In the genomic region with DNA sequence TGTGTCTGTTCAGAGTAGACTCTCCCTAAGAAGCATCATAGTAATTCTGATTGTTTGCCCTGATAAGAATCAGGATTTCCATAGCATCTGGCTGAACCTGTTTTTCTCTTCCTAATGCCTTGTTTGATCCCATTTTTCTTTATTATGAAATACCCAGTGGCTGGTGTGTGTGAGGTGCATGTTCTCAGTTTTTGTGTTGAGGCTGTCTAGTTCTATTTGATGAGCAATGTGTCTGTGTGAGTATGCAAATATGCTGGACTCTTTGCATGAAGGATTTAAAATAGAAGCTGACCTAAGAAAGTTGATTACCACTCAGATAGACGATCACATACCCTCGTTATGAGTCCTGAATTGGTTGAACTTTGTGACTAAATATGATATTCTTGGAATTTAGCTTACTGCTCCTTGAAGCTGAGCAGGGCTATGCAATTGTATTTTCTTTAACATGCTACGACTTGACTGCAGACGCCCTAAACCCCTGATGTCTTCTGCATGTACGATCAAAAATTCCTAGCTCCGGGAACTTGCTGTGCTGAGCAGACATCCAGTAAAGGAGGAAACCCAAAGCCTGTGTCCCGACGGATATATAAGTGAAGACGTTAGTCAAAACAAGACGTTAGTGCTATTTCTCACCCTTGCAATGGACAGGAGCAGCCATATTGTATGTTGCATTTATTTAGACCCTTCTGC, we compare ENCODE assay signal across 1 cellular context.
TF ChIP-seq lines count a peak whose summit lies in the region.

No MANE protein-coding gene starts in this region.

TF ChIP-seq in HepG2, 621 proteins besides CTCF, POLR2A, EP300 and RAD21 (continued from another document):
- TF ChIP-seq, protein P1, sequence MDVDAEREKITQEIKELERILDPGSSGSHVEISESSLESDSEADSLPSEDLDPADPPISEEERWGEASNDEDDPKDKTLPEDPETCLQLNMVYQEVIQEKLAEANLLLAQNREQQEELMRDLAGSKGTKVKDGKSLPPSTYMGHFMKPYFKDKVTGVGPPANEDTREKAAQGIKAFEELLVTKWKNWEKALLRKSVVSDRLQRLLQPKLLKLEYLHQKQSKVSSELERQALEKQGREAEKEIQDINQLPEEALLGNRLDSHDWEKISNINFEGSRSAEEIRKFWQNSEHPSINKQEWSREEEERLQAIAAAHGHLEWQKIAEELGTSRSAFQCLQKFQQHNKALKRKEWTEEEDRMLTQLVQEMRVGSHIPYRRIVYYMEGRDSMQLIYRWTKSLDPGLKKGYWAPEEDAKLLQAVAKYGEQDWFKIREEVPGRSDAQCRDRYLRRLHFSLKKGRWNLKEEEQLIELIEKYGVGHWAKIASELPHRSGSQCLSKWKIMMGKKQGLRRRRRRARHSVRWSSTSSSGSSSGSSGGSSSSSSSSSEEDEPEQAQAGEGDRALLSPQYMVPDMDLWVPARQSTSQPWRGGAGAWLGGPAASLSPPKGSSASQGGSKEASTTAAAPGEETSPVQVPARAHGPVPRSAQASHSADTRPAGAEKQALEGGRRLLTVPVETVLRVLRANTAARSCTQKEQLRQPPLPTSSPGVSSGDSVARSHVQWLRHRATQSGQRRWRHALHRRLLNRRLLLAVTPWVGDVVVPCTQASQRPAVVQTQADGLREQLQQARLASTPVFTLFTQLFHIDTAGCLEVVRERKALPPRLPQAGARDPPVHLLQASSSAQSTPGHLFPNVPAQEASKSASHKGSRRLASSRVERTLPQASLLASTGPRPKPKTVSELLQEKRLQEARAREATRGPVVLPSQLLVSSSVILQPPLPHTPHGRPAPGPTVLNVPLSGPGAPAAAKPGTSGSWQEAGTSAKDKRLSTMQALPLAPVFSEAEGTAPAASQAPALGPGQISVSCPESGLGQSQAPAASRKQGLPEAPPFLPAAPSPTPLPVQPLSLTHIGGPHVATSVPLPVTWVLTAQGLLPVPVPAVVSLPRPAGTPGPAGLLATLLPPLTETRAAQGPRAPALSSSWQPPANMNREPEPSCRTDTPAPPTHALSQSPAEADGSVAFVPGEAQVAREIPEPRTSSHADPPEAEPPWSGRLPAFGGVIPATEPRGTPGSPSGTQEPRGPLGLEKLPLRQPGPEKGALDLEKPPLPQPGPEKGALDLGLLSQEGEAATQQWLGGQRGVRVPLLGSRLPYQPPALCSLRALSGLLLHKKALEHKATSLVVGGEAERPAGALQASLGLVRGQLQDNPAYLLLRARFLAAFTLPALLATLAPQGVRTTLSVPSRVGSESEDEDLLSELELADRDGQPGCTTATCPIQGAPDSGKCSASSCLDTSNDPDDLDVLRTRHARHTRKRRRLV (CRISPR knock-in tag; IDR thresholded peaks at IDR 0.05): no peak
- no peak for TF ChIP-seq FOXA3 (CRISPR knock-in tag; IDR thresholded peaks at IDR 0.05)
- TF ChIP-seq CREM (IDR thresholded peaks at IDR 0.05): no peak
- no peak for TF ChIP-seq CREM (CRISPR knock-in tag; IDR thresholded peaks at IDR 0.05)
- TF ChIP-seq ZNF234 (CRISPR knock-in tag; conservative IDR thresholded peaks at IDR 0.05): no peak
